In the genomic region with DNA sequence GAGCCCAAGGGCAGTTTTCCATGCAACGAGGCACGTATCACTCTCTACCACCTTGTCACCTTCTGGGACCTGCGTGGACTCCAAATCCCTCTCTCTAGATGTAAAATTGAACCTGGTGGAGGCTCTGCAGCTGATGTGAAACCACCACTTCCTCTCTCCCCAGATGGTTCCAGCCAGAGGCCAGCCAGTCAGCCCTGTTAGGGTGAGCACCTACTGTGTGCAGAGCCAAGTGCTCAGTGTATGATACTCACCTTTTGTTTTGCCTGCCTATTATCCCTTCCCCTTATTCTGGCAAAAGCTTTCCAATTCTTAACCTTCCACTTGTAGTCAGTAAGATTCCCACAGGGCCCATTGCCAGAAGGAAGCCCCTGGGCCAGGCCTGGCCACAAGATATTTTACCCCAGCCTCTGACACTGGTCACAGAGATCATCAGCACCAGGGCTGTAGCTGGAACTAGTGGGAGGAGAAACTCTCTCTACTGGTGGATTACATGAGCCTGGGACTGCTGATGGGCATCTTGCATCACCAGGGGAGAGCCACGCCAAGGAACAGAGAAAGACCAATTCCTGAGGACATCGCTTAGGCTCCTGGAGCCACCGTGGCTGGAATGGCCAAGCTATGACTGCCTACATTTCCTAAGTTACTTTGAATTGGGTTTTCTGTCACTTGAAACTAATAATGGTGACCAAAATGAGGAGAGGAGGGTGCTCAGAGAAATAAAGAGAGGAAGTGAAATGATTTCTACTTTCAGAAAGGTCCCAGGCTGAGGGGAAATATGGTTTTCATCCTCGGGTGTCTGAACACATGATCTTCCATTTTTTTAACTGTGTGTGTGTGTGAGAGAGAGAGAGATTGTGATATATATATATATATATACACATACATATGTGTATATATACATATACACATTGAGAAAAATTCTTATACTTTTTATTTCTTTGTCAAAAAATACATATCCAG, we compare ENCODE assay signal across 14 cellular contexts. TPM values are rescaled to one million over a fixed set of nuclear protein-coding genes. Genes with fewer than 3 reads are reported as not detected.
DNase-seq lines count a peak whose midpoint lies in the region; ATAC-seq and TF ChIP-seq lines count a peak whose summit lies in the region.
"Had no signal": no experiment of that assay in that cellular context is flagged by ENCODE, and none has a peak within 500 bp of the region (broad histone marks: within the 10 kb centered on the region; RNA-seq: fewer than 3 reads in every experiment).

No MANE protein-coding gene starts in this region.

- BruUV-seq in MCF 10A (replicated peaks; lab: Mats Ljungman, UMichigan) (no TSS peak), mammary epithelial cell (replicated peaks; lab: Mats Ljungman, UMichigan) (no TSS peak)

- POLR2A ChIA-PET in MCF 10A (lab: Yijun Ruan, JAX), result interaction anchor here (1.2 kb wide), 1 partner anchor 56 kb away, joined by 4 read pairs; no protein-coding TSS in a partner anchor

- in situ Hi-C loops in mammary epithelial cell (cut with MboI; ENCODE audit: low sequenced_read_pairs in 2 of 2), result loop anchor here in 1 of 2 donors (10.0 kb wide), 1 partner anchor 136 kb away; no protein-coding TSS in a partner anchor

- H2AFZ ChIP-seq in mammary epithelial cell (ENCODE audit: low read depth, low read length), result no peak overlapping the region

- no peak overlapping the region for H3K27ac ChIP-seq in mammary epithelial cell (ENCODE audit: insufficient read depth, low read depth, low read length)
- H3K27ac ChIP-seq in lower lobe of right lung, result no peak overlapping the region
- H3K27ac ChIP-seq: sigmoid colon had no signal

- DNase-seq in MCF 10A (ENCODE audit: unreplicated experiment) (no peak), mammary epithelial cell (no peak), lower lobe of right lung (no peak), AG08396 (ENCODE audit: low spot score) (no peak), NCI-H2107 (lab: John Stamatoyannopoulos, UW) (no peak), SW 1271 (lab: John Stamatoyannopoulos, UW) (no peak)
- DNase-seq: NCI-H345, sigmoid colon had no signal

- WGBS in mammary epithelial cell (ENCODE audit: low coverage, missing lambda C conversion rate), result 88% methylated on average over 7 of the region's 7 CpGs

- H3K27me3 Mint-ChIP-seq in MCF 10A (ENCODE audit: insufficient read depth, unreplicated experiment), result no peaks in the 10 kb centered on the region

- H3K36me3 Mint-ChIP-seq in MCF 10A (ENCODE audit: insufficient read depth, unreplicated experiment), result no peaks in the 10 kb centered on the region

- no peaks in the 10 kb centered on the region for H3K79me2 ChIP-seq in mammary epithelial cell (ENCODE audit: insufficient read depth, low read length)

- no peak overlapping the region for H3K4me3 ChIP-seq in mammary epithelial cell (replicated peaks in 1 of 3; ENCODE audit: insufficient read depth in 1 of 3, low read depth in 2 of 3, low read length in 3 of 3)
- H3K4me3 ChIP-seq in lower lobe of right lung, result no peak overlapping the region
- H3K4me3 ChIP-seq: lung, sigmoid colon had no signal

- H3K9me3 ChIP-seq in mammary epithelial cell (replicated peaks; ENCODE audit: insufficient read depth, low read length) (no peaks in the 10 kb centered on the region), lower lobe of right lung (no peaks in the 10 kb centered on the region)
- H3K9me3 ChIP-seq: sigmoid colon had no signal

- TF ChIP-seq CTCF in MCF 10A (IDR thresholded peaks at IDR 0.05; ENCODE audit: unreplicated experiment) (no peak), mammary epithelial cell (conservative IDR thresholded peaks at IDR 0.05 in 1 of 2, IDR thresholded peaks at IDR 0.05 in 1 of 2; ENCODE audit: extremely low read depth in 1 of 2, insufficient read depth in 1 of 2, low read depth in 1 of 2, low read length in 2 of 2) (no peak), lower lobe of right lung (IDR thresholded peaks at IDR 0.05) (no peak)

- ATAC-seq in HG02642 (IDR thresholded peaks at IDR 0.05; ENCODE audit: poor library complexity, unreplicated experiment) (peak; percentile 40), HG03571 (IDR thresholded peaks at IDR 0.05; ENCODE audit: unreplicated experiment) (peak; percentile 40), lower lobe of right lung (no peak)

- no peaks in the 10 kb centered on the region for H4K20me1 ChIP-seq in mammary epithelial cell (ENCODE audit: insufficient read depth, low read length)

- H3K27me3 ChIP-seq in mammary epithelial cell (ENCODE audit: insufficient read depth, low read length), result no peaks in the 10 kb centered on the region
- H3K27me3 ChIP-seq in lower lobe of right lung (ENCODE audit: low read depth), result no peaks in the 10 kb centered on the region
- H3K27me3 ChIP-seq: sigmoid colon had no signal

- no peak overlapping the region for H3K4me3 Mint-ChIP-seq in MCF 10A (ENCODE audit: unreplicated experiment)

- H3K4me1 Mint-ChIP-seq in MCF 10A (ENCODE audit: insufficient read depth, unreplicated experiment), result peaks cover 23% of the 10 kb centered on the region

- H3K27ac Mint-ChIP-seq in MCF 10A (ENCODE audit: low read depth, unreplicated experiment), result peak overlapping the region; percentile 13

- H3K36me3 ChIP-seq in mammary epithelial cell (ENCODE audit: insufficient read depth, low read length) (no peaks in the 10 kb centered on the region), lower lobe of right lung (no peaks in the 10 kb centered on the region)
- H3K36me3 ChIP-seq: sigmoid colon had no signal

- no peaks in the 10 kb centered on the region for H3K9me3 Mint-ChIP-seq in MCF 10A (ENCODE audit: unreplicated experiment)

- H3K4me2 ChIP-seq in mammary epithelial cell (ENCODE audit: insufficient read depth, low read depth, low read length), result no peak overlapping the region

- H3K9ac ChIP-seq in mammary epithelial cell (ENCODE audit: insufficient read depth, low read length), result no peak overlapping the region

- dilution Hi-C loops in mammary epithelial cell (cut with HindIII; ENCODE audit: low sequenced_read_pairs), result loop anchor here (5.0 kb wide), 1 partner anchor 34 kb away; no protein-coding TSS in a partner anchor

- H3K4me1 ChIP-seq in mammary epithelial cell (ENCODE audit: insufficient read depth, low read length) (peaks cover 24% of the 10 kb centered on the region), lower lobe of right lung (peaks cover 21% of the 10 kb centered on the region)

- CTCF ChIA-PET in MCF 10A (lab: Yijun Ruan, JAX) (interaction anchor here (0.6 to 24.4 kb wide), 14 partner anchors 9 to 432 kb away, joined by 3 to 682 read pairs (median 4); partner anchors contain the start of gene RD3), mammary epithelial cell (lab: Charles Lee; ENCODE audit: low non-redundant PET) (no interaction called here)

- intact Hi-C loops in MCF 10A (cut with micrococcal nuclease) (no loop called here), mammary epithelial cell (cut with micrococcal nuclease) (no loop called here), lower lobe of right lung (cut with DNase I) (no loop called here)

RNA-seq across cellular contexts. Expression of gene RD3, which starts 26.6 kb away (rescaled TPM):
- total RNA-seq in MCF 10A (2022), result not detected in 2 replicates
- not detected for total RNA-seq in mammary epithelial cell
- not detected for polyA plus RNA-seq in mammary epithelial cell
- not detected for polyA minus RNA-seq in mammary epithelial cell
- 0.12 TPM for total RNA-seq in lower lobe of right lung
- total RNA-seq: frontal cortex; HT-29; T-helper 2 cell treated with Interferon-gamma antibody and Interleukin-4, amounts not matched to agents 100 ng/mL and 5 ng/mL, for 36 hours had no signal

Comparison
In these comparisons a context has a peak if more than half of its experiments do, and no peak if none do; other contexts are left out.
1. ATAC-seq: peak in HG02642 (single experiment) and HG03571 (single experiment); none in lower lobe of right lung (0 of 2).